ENCODE assay signal across 15 cellular contexts in the genomic region with DNA sequence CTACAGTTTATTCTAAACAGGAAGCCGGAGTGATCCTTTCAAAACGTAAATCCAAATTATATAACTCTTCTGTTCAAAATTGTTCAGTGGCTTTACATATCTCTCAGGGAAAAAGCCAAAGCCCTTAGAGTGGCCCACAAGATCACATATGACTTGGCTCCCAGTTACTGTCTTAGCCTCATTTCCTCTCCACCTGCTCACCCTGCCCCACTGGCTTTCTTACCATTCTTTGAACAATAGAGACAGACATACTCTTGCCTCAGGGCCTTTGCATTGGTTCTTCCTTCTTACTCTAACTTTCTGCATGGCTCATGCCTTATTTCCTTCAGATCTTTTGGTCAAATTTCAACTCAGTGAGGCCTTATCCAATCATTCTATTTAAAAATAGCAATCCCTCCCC. TPM values are rescaled to one million over a fixed set of nuclear protein-coding genes. Genes with fewer than 3 reads are reported as not detected.
DNase-seq lines count a peak whose midpoint lies in the region; ATAC-seq, FAIRE-seq and TF ChIP-seq lines count a peak whose summit lies in the region.
"Had no signal": no experiment of that assay in that cellular context is flagged by ENCODE, and none has a peak within 500 bp of the region (broad histone marks: within the 10 kb centered on the region; RNA-seq: fewer than 3 reads in every experiment).

No MANE protein-coding gene starts in this region.

- CTCF ChIA-PET in CD8-positive, alpha-beta T cell (lab: Charles Lee) = no interaction called here

- H3K36me3 Mint-ChIP-seq in CD8-positive, alpha-beta T cell = peaks cover 7% of the 10 kb centered on the region
- H3K36me3 Mint-ChIP-seq in activated naive CD8-positive, alpha-beta T cell treated with anti-CD3 and anti-CD28 coated beads for 36 hours = peaks cover 3% of the 10 kb centered on the region
- peaks cover 0 to 8% (median 0%) of the 10 kb centered on the region in 3 donors for H3K36me3 Mint-ChIP-seq in naive thymus-derived CD8-positive, alpha-beta T cell

- no peaks in the 10 kb centered on the region for H3K27me3 ChIP-seq in CD8-positive, alpha-beta T cell (ENCODE audit: insufficient read depth, low read length)
- H3K27me3 ChIP-seq in Peyer's patch = no peaks in the 10 kb centered on the region
- H3K27me3 ChIP-seq: adrenal gland, BLaER1, heart left ventricle, testis had no signal

- peaks cover 67% of the 10 kb centered on the region for H3K4me1 ChIP-seq in CD8-positive, alpha-beta T cell (ENCODE audit: insufficient read depth, low read length)
- H3K4me1 ChIP-seq in Peyer's patch = peaks cover 6 to 26% (median 17%) of the 10 kb centered on the region in 4 donors

- POLR2A ChIA-PET in CD8-positive, alpha-beta T cell (lab: Charles Lee) = interaction anchor here (1.9 kb wide), 1 partner anchor 14 kb away, joined by 6 read pairs; no protein-coding TSS in a partner anchor
- POLR2A ChIA-PET in naive thymus-derived CD8-positive, alpha-beta T cell (lab: Charles Lee) = no interaction called here

- no peak overlapping the region for H3K27ac ChIP-seq in CD8-positive, alpha-beta T cell (ENCODE audit: low read depth, low read length)
- H3K27ac ChIP-seq in Peyer's patch = no peak overlapping the region
- H3K27ac ChIP-seq: adrenal gland, BLaER1, heart left ventricle, testis had no signal

- no peaks in the 10 kb centered on the region for H3K27me3 Mint-ChIP-seq in CD8-positive, alpha-beta T cell (ENCODE audit: low read depth)
- H3K27me3 Mint-ChIP-seq in activated naive CD8-positive, alpha-beta T cell treated with anti-CD3 and anti-CD28 coated beads for 36 hours = no peaks in the 10 kb centered on the region
- H3K27me3 Mint-ChIP-seq in naive thymus-derived CD8-positive, alpha-beta T cell = no peaks in the 10 kb centered on the region

- no peak for DNase-seq in CD8-positive, alpha-beta T cell
- no peak for DNase-seq in GM19239 (ENCODE audit: insufficient read length, low spot score)
- no peak for DNase-seq in activated naive CD8-positive, alpha-beta T cell treated with anti-CD3 and anti-CD28 coated beads for 36 hours
- DNase-seq in naive thymus-derived CD8-positive, alpha-beta T cell = no peak
- no peak for DNase-seq in left lobe of liver (ENCODE audit: low spot score)
- DNase-seq in Peyer's patch = no peak
- DNase-seq: adrenal gland; EL; heart left ventricle; NCI-H2081; NCI-H774; stimulated activated CD4-positive, alpha-beta T cell treated with anti-CD3 and anti-CD28 coated beads, Interleukin-15, amount 100 ng/mL, for 24 hours; testis had no signal

- TF ChIP-seq POLR2A in Peyer's patch (IDR thresholded peaks at IDR 0.05) = no peak

- peaks cover 82% of the 10 kb centered on the region for H3K4me1 Mint-ChIP-seq in CD8-positive, alpha-beta T cell (ENCODE audit: low read depth)
- H3K4me1 Mint-ChIP-seq in activated naive CD8-positive, alpha-beta T cell treated with anti-CD3 and anti-CD28 coated beads for 36 hours = peaks cover 56% of the 10 kb centered on the region
- peaks cover 53 to 93% (median 83%) of the 10 kb centered on the region in 4 donors for H3K4me1 Mint-ChIP-seq in naive thymus-derived CD8-positive, alpha-beta T cell

- H3K27ac Mint-ChIP-seq in CD8-positive, alpha-beta T cell = peak overlapping the region; percentile 33
- H3K27ac Mint-ChIP-seq in activated naive CD8-positive, alpha-beta T cell treated with anti-CD3 and anti-CD28 coated beads for 36 hours = peak overlapping the region; percentile 49
- peak overlapping the region; percentile 34 to 86 (median 63) for H3K27ac Mint-ChIP-seq in naive thymus-derived CD8-positive, alpha-beta T cell

- H3K9me3 ChIP-seq in CD8-positive, alpha-beta T cell (ENCODE audit: low read length) = no peaks in the 10 kb centered on the region
- no peaks in the 10 kb centered on the region for H3K9me3 ChIP-seq in Peyer's patch
- H3K9me3 ChIP-seq: adrenal gland, BLaER1, heart left ventricle, testis had no signal

- no peaks in the 10 kb centered on the region for H3K36me3 ChIP-seq in CD8-positive, alpha-beta T cell (ENCODE audit: insufficient read depth, low read length)
- no peaks in the 10 kb centered on the region for H3K36me3 ChIP-seq in Peyer's patch
- H3K36me3 ChIP-seq: adrenal gland, BLaER1, heart left ventricle had no signal

- FAIRE-seq in GM19239 (lab: Jason Lieb, UNC) = peak; percentile 55

- no peak for ATAC-seq in CD8-positive, alpha-beta T cell
- ATAC-seq in naive thymus-derived CD8-positive, alpha-beta T cell = no peak
- ATAC-seq in HG03565 (IDR thresholded peaks at IDR 0.05; ENCODE audit: unreplicated experiment) (no peak), left lobe of liver (no peak)
- ATAC-seq: heart left ventricle had no signal

- no peak overlapping the region for H3K4me3 ChIP-seq in CD8-positive, alpha-beta T cell (ENCODE audit: low read depth, low read length)
- H3K4me3 ChIP-seq in Peyer's patch = no peak overlapping the region
- H3K4me3 ChIP-seq: adrenal gland, BLaER1, heart left ventricle, testis had no signal

- intact Hi-C loops in CD8-positive, alpha-beta T cell (cut with DNase I, micrococcal nuclease) = no loop called here

- no peaks in the 10 kb centered on the region for H3K9me3 Mint-ChIP-seq in CD8-positive, alpha-beta T cell
- H3K9me3 Mint-ChIP-seq in activated naive CD8-positive, alpha-beta T cell treated with anti-CD3 and anti-CD28 coated beads for 36 hours = no peaks in the 10 kb centered on the region
- H3K9me3 Mint-ChIP-seq in naive thymus-derived CD8-positive, alpha-beta T cell = no peaks in the 10 kb centered on the region

- TF ChIP-seq CTCF in CD8-positive, alpha-beta T cell (IDR thresholded peaks at IDR 0.05) = no peak
- no peak for TF ChIP-seq CTCF in Peyer's patch (IDR thresholded peaks at IDR 0.05)

- H3K4me3 Mint-ChIP-seq in CD8-positive, alpha-beta T cell = no peak overlapping the region
- H3K4me3 Mint-ChIP-seq in activated naive CD8-positive, alpha-beta T cell treated with anti-CD3 and anti-CD28 coated beads for 36 hours = no peak overlapping the region
- peak overlapping the region in 5 of 10 donors; percentile 4 to 49 (median 11) for H3K4me3 Mint-ChIP-seq in naive thymus-derived CD8-positive, alpha-beta T cell

RNA-seq across cellular contexts. Expression of a gene that starts 52.1 kb away (rescaled TPM):
- total RNA-seq in CD8-positive, alpha-beta T cell = 10 to 100 TPM; 72.5 to 84.3 TPM
- 10 to 100 TPM; 49.4 to 55.4 TPM for total RNA-seq in activated naive CD8-positive, alpha-beta T cell treated with anti-CD3 and anti-CD28 coated beads for 36 hours
- 100 to 1,000 TPM in 1 of 2 experiments, 10 to 100 TPM in 1; 98.7 to 101 TPM for total RNA-seq in naive thymus-derived CD8-positive, alpha-beta T cell
- 10 to 100 TPM; 33.4 to 39.0 (median 38.9) TPM for polyA plus RNA-seq in naive thymus-derived CD8-positive, alpha-beta T cell
- total RNA-seq in left lobe of liver (45.9 TPM), Peyer's patch (100 to 1,000 TPM in 1 of 4 donors, 10 to 100 TPM in 3; 36.3 to 158 (median 46.1) TPM)
